In genomic region chr3:195867631-195868335, GRCh38 we compare ENCODE assay signal across 25 cellular contexts. TPM values are rescaled to one million over a fixed set of nuclear protein-coding genes. Genes with fewer than 3 reads are reported as not detected.
DNase-seq lines count a peak whose midpoint lies in the region; ATAC-seq, FAIRE-seq and TF ChIP-seq lines count a peak whose summit lies in the region.
"Had no signal": no experiment of that assay in that cellular context is flagged by ENCODE, and none has a peak within 500 bp of the region (broad histone marks: within the 10 kb centered on the region; RNA-seq: fewer than 3 reads in every experiment).

No MANE protein-coding gene starts in this region.

- CTCF ChIA-PET in SK-N-SH (lab: Yijun Ruan, JAX) (interaction anchor here (6.1 kb wide), 1 partner anchor 27 kb away, joined by 52 read pairs; no protein-coding TSS in a partner anchor), IMR-90 (lab: Yijun Ruan, JAX) (no interaction called here), endothelial cell of umbilical vein (lab: Charles Lee) (interaction anchor here (8.6 kb wide), 1 partner anchor 26 kb away, joined by 67 read pairs; no protein-coding TSS in a partner anchor)

- H3K27me3 Mint-ChIP-seq in stimulated activated memory B cell treated with anti-CD40 and anti-IgM and Interleukin-4, amounts not matched to agents 10 μg/mL and 1 μg/mL and 100 μg/mL, for 72 hours = no peaks in the 10 kb centered on the region
- H3K27me3 Mint-ChIP-seq: CD4-positive, alpha-beta T cell had no signal

- H3K9me2 ChIP-seq in SK-N-SH = no peaks in the 10 kb centered on the region

- peaks cover 14% of the 10 kb centered on the region for H3K4me1 Mint-ChIP-seq in stimulated activated memory B cell treated with anti-CD40 and anti-IgM and Interleukin-4, amounts not matched to agents 10 μg/mL and 1 μg/mL and 100 μg/mL, for 72 hours

- in situ Hi-C loops in IMR-90 (cut with MboI; ENCODE audit: low sequenced_read_pairs) = no loop called here
- in situ Hi-C loops in G401 (cut with HindIII; ENCODE audit: low sequenced_read_pairs) = no loop called here

- no peak for FAIRE-seq in endothelial cell of umbilical vein (lab: Jason Lieb, UNC)
- FAIRE-seq: GM12891, HTR-8/SVneo had no signal

- H3K9me1 ChIP-seq in IMR-90 (ENCODE audit: insufficient read depth, low read length) (no peaks in the 10 kb centered on the region), endothelial cell of umbilical vein (replicated peaks; ENCODE audit: control insufficient read depth, extremely low read depth, insufficient read depth, low read length) (no peaks in the 10 kb centered on the region)

- H3K4me1 ChIP-seq in SK-N-SH (ENCODE audit: control insufficient read depth in 1 of 2, insufficient read depth in 2 of 2, low read depth in 1 of 2, low read length in 1 of 2) (peaks cover 0 to 3% of the 10 kb centered on the region in 2 experiments; a peak in 1 of 4 replicates), IMR-90 (ENCODE audit: control insufficient read depth, insufficient read depth, low read length) (0 out of 2 replicates have a peak, but pooled peaks cover 2% of the 10 kb centered on the region), endothelial cell of umbilical vein (ENCODE audit: control insufficient read depth, extremely low read depth, insufficient read depth, low read length) (no peaks in the 10 kb centered on the region)
- H3K4me1 ChIP-seq: BLaER1, HAP-1 had no signal

- no peak overlapping the region for H3K27ac Mint-ChIP-seq in stimulated activated memory B cell treated with anti-CD40 and anti-IgM and Interleukin-4, amounts not matched to agents 10 μg/mL and 1 μg/mL and 100 μg/mL, for 72 hours
- H3K27ac Mint-ChIP-seq: CD4-positive, alpha-beta T cell had no signal

- no peak overlapping the region for H4K91ac ChIP-seq in IMR-90 (ENCODE audit: insufficient read depth, low read depth, low read length)

- no peak overlapping the region for H3K9ac ChIP-seq in SK-N-SH
- H3K9ac ChIP-seq in IMR-90 (ENCODE audit: low read depth, low read length) = no peak overlapping the region
- H3K9ac ChIP-seq in endothelial cell of umbilical vein (replicated peaks; ENCODE audit: extremely low read depth, insufficient read depth, low read length) = no peak overlapping the region
- H3K9ac ChIP-seq: BLaER1 had no signal

- peak overlapping the region; percentile 42 for H2AK9ac ChIP-seq in IMR-90 (replicated peaks; ENCODE audit: low read depth, low read length, poor library complexity)

- H3K36me3 Mint-ChIP-seq in stimulated activated memory B cell treated with anti-CD40 and anti-IgM and Interleukin-4, amounts not matched to agents 10 μg/mL and 1 μg/mL and 100 μg/mL, for 72 hours = peaks cover 17% of the 10 kb centered on the region

- DNase-seq in SK-N-SH (peak; percentile 38), IMR-90 (no peak), endothelial cell of umbilical vein (ENCODE audit: low read depth, low spot score) (no peak), G401 (ENCODE audit: low spot score) (no peak)
- no peak for DNase-seq in stimulated activated CD4-positive, alpha-beta T cell treated with anti-CD3 and anti-CD28 coated beads, Interleukin-1b, Interleukin-23, amount 100 ng/mL, for 48 hours
- DNase-seq: ACHN; CD4-positive, alpha-beta T cell; COR-L47; DMS 273 treated with DMSO at 0.1 percent for 48 hours; DMS79 treated with DMSO at 0.1 percent for 48 hours; NCI-H1105 treated with DMSO at 0.1 percent for 48 hours; NCI-H1694; NCI-H2081 treated with DMSO at 0.1 percent for 48 hours; NCI-H446 treated with DMSO at 0.1 percent for 48 hours; NCI-H526 treated with DMSO at 0.1 percent for 48 hours; SHP77 treated with DMSO at 0.1 percent for 48 hours had no signal

- no peak overlapping the region for H2BK120ac ChIP-seq in IMR-90 (ENCODE audit: low read depth, low read length)

- H4K20me1 ChIP-seq in SK-N-SH (ENCODE audit: insufficient read depth) = no peaks in the 10 kb centered on the region
- no peaks in the 10 kb centered on the region for H4K20me1 ChIP-seq in IMR-90 (ENCODE audit: insufficient read depth, low read length)
- no peaks in the 10 kb centered on the region for H4K20me1 ChIP-seq in endothelial cell of umbilical vein (replicated peaks; ENCODE audit: control insufficient read depth, extremely low read depth, insufficient read depth, low read length)

- H2BK5ac ChIP-seq in IMR-90 (ENCODE audit: low read depth, low read length, poor library complexity, severe bottlenecking) = no peak overlapping the region

- no peak overlapping the region for H3K4me3 Mint-ChIP-seq in stimulated activated memory B cell treated with anti-CD40 and anti-IgM and Interleukin-4, amounts not matched to agents 10 μg/mL and 1 μg/mL and 100 μg/mL, for 72 hours
- H3K4me3 Mint-ChIP-seq: CD4-positive, alpha-beta T cell had no signal

- H3K4me3 ChIP-seq in SK-N-SH (ENCODE audit: low read depth in 2 of 2, low read length in 1 of 2) = no peak overlapping the region
- no peak overlapping the region for H3K4me3 ChIP-seq in IMR-90 (ENCODE audit: insufficient read depth, low read depth, low read length)
- H3K4me3 ChIP-seq in endothelial cell of umbilical vein (replicated peaks in 1 of 3; ENCODE audit: insufficient read depth in 1 of 3, low read depth in 1 of 3, low read length in 3 of 3) = no peak overlapping the region
- H3K4me3 ChIP-seq: BLaER1, HAP-1, SK-N-MC had no signal

- no peak overlapping the region for H2BK15ac ChIP-seq in IMR-90 (ENCODE audit: low read depth, low read length)

- TF ChIP-seq RAD21 in SK-N-SH (IDR thresholded peaks at IDR 0.05; ENCODE audit: low read length) (no peak), IMR-90 (IDR thresholded peaks at IDR 0.05; ENCODE audit: low read length) (no peak)

- TF ChIP-seq CTCF in SK-N-SH (IDR thresholded peaks at IDR 0.05) (no peak), IMR-90 (conservative IDR thresholded peaks at IDR 0.05; ENCODE audit: low read depth, low read length) (no peak), endothelial cell of umbilical vein (IDR thresholded peaks at IDR 0.05; ENCODE audit: extremely low read depth in 1 of 2, insufficient read depth in 1 of 2, low read depth in 1 of 2, low read length in 2 of 2) (no peak)

- H2AK5ac ChIP-seq in IMR-90 (ENCODE audit: low read depth, low read length) = no peak overlapping the region

- no peak overlapping the region for H3K23ac ChIP-seq in IMR-90 (ENCODE audit: low read depth, low read length)

- no peak overlapping the region for H2BK20ac ChIP-seq in IMR-90 (ENCODE audit: low read depth, low read length)

- intact Hi-C loops in IMR-90 (cut with micrococcal nuclease) = no loop called here
- intact Hi-C loops in endothelial cell of umbilical vein (cut with micrococcal nuclease) = no loop called here

- H3K36me3 ChIP-seq in SK-N-SH (replicated peaks in 1 of 2; ENCODE audit: control insufficient read depth in 1 of 2, insufficient read depth in 2 of 2, low read length in 1 of 2) (peaks cover 0 to 61% of the 10 kb centered on the region in 2 experiments), IMR-90 (ENCODE audit: control insufficient read depth, insufficient read depth, low read length) (peaks cover 32% of the 10 kb centered on the region), endothelial cell of umbilical vein (ENCODE audit: control insufficient read depth in 2 of 2, extremely low read depth in 1 of 2, insufficient read depth in 2 of 2, low read length in 2 of 2) (peaks cover 3 to 41% of the 10 kb centered on the region in 2 experiments)

- H3K18ac ChIP-seq in IMR-90 (ENCODE audit: low read depth, low read length) = no peak overlapping the region

- no peaks in the 10 kb centered on the region for H3K79me2 ChIP-seq in SK-N-SH (ENCODE audit: insufficient read depth)
- no peaks in the 10 kb centered on the region for H3K79me2 ChIP-seq in endothelial cell of umbilical vein (ENCODE audit: control insufficient read depth, insufficient read depth, low read length)

- no peak overlapping the region for H4K8ac ChIP-seq in IMR-90 (ENCODE audit: low read depth in 2 of 2, low read length in 2 of 2)

- H3F3A ChIP-seq in SK-N-SH (replicated peaks; ENCODE audit: insufficient read depth) = peaks cover 11% of the 10 kb centered on the region

- dilution Hi-C loops in IMR-90 (cut with HindIII; ENCODE audit: low sequenced_read_pairs, unreplicated experiment) (no loop called here), endothelial cell of umbilical vein (cut with MboI; ENCODE audit: extremely low pct_ligation_motif_present, low sequenced_read_pairs) (no loop called here)

- POLR2A ChIA-PET in SK-N-SH (lab: Yijun Ruan, JAX) (no interaction called here), IMR-90 (lab: Charles Lee; ENCODE audit: unreplicated experiment) (no interaction called here), endothelial cell of umbilical vein (lab: Charles Lee) (no interaction called here)

- no peak overlapping the region for H4K5ac ChIP-seq in IMR-90 (ENCODE audit: low read depth, low read length)

- H3K9me3 Mint-ChIP-seq in stimulated activated memory B cell treated with anti-CD40 and anti-IgM and Interleukin-4, amounts not matched to agents 10 μg/mL and 1 μg/mL and 100 μg/mL, for 72 hours = no peaks in the 10 kb centered on the region
- H3K9me3 Mint-ChIP-seq: CD4-positive, alpha-beta T cell had no signal

- WGBS in SK-N-SH (ENCODE audit: low lambda C conversion rate) = 96% methylated on average over 4 of the region's 40 CpGs
- 92% methylated on average over 31 of the region's 40 CpGs; no CpG with 5 or more reads in 1 of the 2 experiments for WGBS in IMR-90 (ENCODE audit: extremely low coverage in 2 of 2, insufficient read length in 1 of 2), 2 experiments

- no peak overlapping the region for H2AFZ ChIP-seq in SK-N-SH (ENCODE audit: low read depth)
- no peak overlapping the region for H2AFZ ChIP-seq in IMR-90 (replicated peaks; ENCODE audit: low read length, poor library complexity)
- H2AFZ ChIP-seq in endothelial cell of umbilical vein (ENCODE audit: low read depth, low read length) = no peak overlapping the region

- H3K4me2 ChIP-seq in SK-N-SH (no peak overlapping the region), IMR-90 (ENCODE audit: low read depth, low read length) (no peak overlapping the region), endothelial cell of umbilical vein (ENCODE audit: insufficient read depth, low read length) (no peak overlapping the region)
- H3K4me2 ChIP-seq: BLaER1 had no signal

- ATAC-seq in SK-N-SH treated with all-trans-retinoic acid at 6 μM for 48 hours = no peak
- no peak for ATAC-seq in IMR-90 (ENCODE audit: low read depth)
- peak; percentile 28 for ATAC-seq in stimulated activated memory B cell treated with anti-CD40 and anti-IgM and Interleukin-4, amounts not matched to agents 10 μg/mL and 1 μg/mL and 100 μg/mL, for 72 hours
- no peak for ATAC-seq in HG03457 (IDR thresholded peaks at IDR 0.05; ENCODE audit: unreplicated experiment)

- no peak for TF ChIP-seq EP300 in SK-N-SH (IDR thresholded peaks at IDR 0.05; ENCODE audit: borderline replicate concordance in 1 of 2, low read depth in 1 of 2, low read length in 1 of 2)

- no peak overlapping the region for H3K4ac ChIP-seq in IMR-90 (ENCODE audit: low read depth, low read length)

- no peaks in the 10 kb centered on the region for H3K27me3 ChIP-seq in SK-N-SH (ENCODE audit: insufficient read depth)
- H3K27me3 ChIP-seq in IMR-90 (ENCODE audit: control insufficient read depth, insufficient read depth, low read length) = no peaks in the 10 kb centered on the region
- H3K27me3 ChIP-seq in endothelial cell of umbilical vein (ENCODE audit: control insufficient read depth in 2 of 2, insufficient read depth in 2 of 2, low read length in 2 of 2) = no peaks in the 10 kb centered on the region
- H3K27me3 ChIP-seq: BLaER1 had no signal

- TSS peak; percentile 24 for BruUV-seq in IMR-90 (replicated peaks; lab: Mats Ljungman, UMichigan)
- BruUV-seq in endothelial cell of umbilical vein (replicated peaks; lab: Mats Ljungman, UMichigan) = TSS peak; percentile 32

- H3K9me3 ChIP-seq in SK-N-SH (no peaks in the 10 kb centered on the region), IMR-90 (ENCODE audit: control insufficient read depth, insufficient read depth, low read length) (no peaks in the 10 kb centered on the region), endothelial cell of umbilical vein (replicated peaks; ENCODE audit: control insufficient read depth, insufficient read depth, low read length) (no peaks in the 10 kb centered on the region)
- H3K9me3 ChIP-seq: BLaER1, HAP-1 had no signal

- H3K56ac ChIP-seq in IMR-90 (ENCODE audit: extremely low read depth, insufficient read depth, low read length) = no peak overlapping the region

- H3K27ac ChIP-seq in SK-N-SH (ENCODE audit: low read depth in 2 of 2, low read length in 1 of 2) (no peak overlapping the region), IMR-90 (ENCODE audit: insufficient read depth, low read length) (no peak overlapping the region), endothelial cell of umbilical vein (ENCODE audit: insufficient read depth, low read depth, low read length) (no peak overlapping the region)
- H3K27ac ChIP-seq: 22Rv1, BLaER1, SK-N-MC had no signal

- no peak overlapping the region for H3K14ac ChIP-seq in IMR-90 (replicated peaks; ENCODE audit: low read depth, low read length)

- peaks cover 0 to 3% of the 10 kb centered on the region in 2 experiments; a peak in 1 of 4 replicates for H3K79me1 ChIP-seq in IMR-90 (ENCODE audit: low read depth in 1 of 2, low read length in 2 of 2)

- TF ChIP-seq POLR2A in IMR-90 (IDR thresholded peaks at IDR 0.05; ENCODE audit: low read depth, low read length) = no peak
- no peak for TF ChIP-seq POLR2A in endothelial cell of umbilical vein (IDR thresholded peaks at IDR 0.05; ENCODE audit: low read depth, low read length)

RNA-seq across cellular contexts. Expression of gene TNK2, which starts 40.6 kb away (rescaled TPM):
- 11.3 and 17.3 TPM in 2 replicates for polyA plus RNA-seq in SK-N-SH (2012; rRNA removed)
- polyA plus RNA-seq in SK-N-SH (2012; cell fraction: cytosol; rRNA removed) = 5.5 and 10.9 TPM in 2 replicates
- polyA plus RNA-seq in SK-N-SH (2012; cell fraction: nucleus; rRNA removed) = 119 and 155 TPM in 2 replicates
- total RNA-seq in IMR-90 (2012; rRNA removed) = 2.2 TPM in 2 replicates
- 13.4 and 13.8 TPM in 2 replicates for polyA plus RNA-seq in IMR-90 (2012; rRNA removed)
- polyA plus RNA-seq in IMR-90 (2012; cell fraction: cytosol; rRNA removed) = 10.2 and 10.5 TPM in 2 replicates
- 86.5 and 180 TPM in 2 replicates for polyA plus RNA-seq in IMR-90 (2012; cell fraction: nucleus; rRNA removed; ENCODE audit: low replicate concordance)
- 71.6 and 77.0 TPM in 2 replicates for total RNA-seq in endothelial cell of umbilical vein
- polyA plus RNA-seq in endothelial cell of umbilical vein = 18.6 and 23.1 TPM in 2 replicates
- 8.4 and 12.5 TPM in 2 replicates for polyA plus RNA-seq in endothelial cell of umbilical vein (2011; cell fraction: cytosol; rRNA removed)
- polyA plus RNA-seq in endothelial cell of umbilical vein (2011; cell fraction: nucleus; rRNA removed) = 99.5 and 113 TPM in 2 replicates
- polyA plus RNA-seq in endothelial cell of umbilical vein (2012) = 12.0 and 19.5 TPM in 2 replicates
- polyA minus RNA-seq in endothelial cell of umbilical vein = 16.3 and 28.5 TPM in 2 replicates
- polyA minus RNA-seq in endothelial cell of umbilical vein (2011; cell fraction: cytosol; rRNA and poly(A)+ RNA removed) = 25.0 TPM
- 26.9 and 49.0 TPM in 2 replicates for polyA minus RNA-seq in endothelial cell of umbilical vein (2011; cell fraction: nucleus; rRNA and poly(A)+ RNA removed)
- total RNA-seq in G401 (2014; rRNA removed; shearing (Covaris generic)) = 45.2 and 51.8 TPM in 2 replicates

RNA-seq across cellular contexts. Expression of gene MUC4, which starts 56.1 kb away (rescaled TPM):
- polyA plus RNA-seq in SK-N-SH (2012; rRNA removed) (0.06 and 0.07 TPM in 2 replicates), IMR-90 (2012; rRNA removed) (not detected in 2 replicates), endothelial cell of umbilical vein (0.04 and 0.06 TPM in 2 replicates)
- polyA plus RNA-seq in SK-N-SH (2012; cell fraction: cytosol; rRNA removed) = 0.05 TPM in 2 replicates
- 0.04 TPM in 1 of 2 replicates, not detected in the other for polyA plus RNA-seq in SK-N-SH (2012; cell fraction: nucleus; rRNA removed)
- total RNA-seq in IMR-90 (2012; rRNA removed) (not detected in 2 replicates), endothelial cell of umbilical vein (not detected in 2 replicates)
- not detected in 2 replicates for polyA plus RNA-seq in IMR-90 (2012; cell fraction: cytosol; rRNA removed)
- polyA plus RNA-seq in IMR-90 (2012; cell fraction: nucleus; rRNA removed; ENCODE audit: low replicate concordance) = not detected in 2 replicates
- polyA plus RNA-seq in endothelial cell of umbilical vein (2011; cell fraction: cytosol; rRNA removed) = 0.05 TPM in 1 of 2 replicates, not detected in the other
- not detected in 2 replicates for polyA plus RNA-seq in endothelial cell of umbilical vein (2011; cell fraction: nucleus; rRNA removed)
- polyA plus RNA-seq in endothelial cell of umbilical vein (2012) = 0.11 TPM in 1 of 2 replicates, not detected in the other
- 0.34 TPM in 1 of 2 replicates, not detected in the other for polyA minus RNA-seq in endothelial cell of umbilical vein
- not detected for polyA minus RNA-seq in endothelial cell of umbilical vein (2011; cell fraction: cytosol; rRNA and poly(A)+ RNA removed)
- 0.14 TPM in 1 of 2 replicates, not detected in the other for polyA minus RNA-seq in endothelial cell of umbilical vein (2011; cell fraction: nucleus; rRNA and poly(A)+ RNA removed)
- 0.12 and 0.20 TPM in 2 replicates for total RNA-seq in G401 (2014; rRNA removed; shearing (Covaris generic))
- total RNA-seq: CD4-positive, alpha-beta T cell had no signal

Comparison
In these comparisons a context has a peak if more than half of its experiments do, and no peak if none do; other contexts are left out.
1. RNA of gene TNK2, which starts 40.6 kb away (total RNA-seq): 71.6 to 77.0 TPM in endothelial cell of umbilical vein and 45.2 to 51.8 TPM in G401; 2.2 TPM in IMR-90; every median in the first group is over 10 times any median in the second.